In the genomic region with DNA sequence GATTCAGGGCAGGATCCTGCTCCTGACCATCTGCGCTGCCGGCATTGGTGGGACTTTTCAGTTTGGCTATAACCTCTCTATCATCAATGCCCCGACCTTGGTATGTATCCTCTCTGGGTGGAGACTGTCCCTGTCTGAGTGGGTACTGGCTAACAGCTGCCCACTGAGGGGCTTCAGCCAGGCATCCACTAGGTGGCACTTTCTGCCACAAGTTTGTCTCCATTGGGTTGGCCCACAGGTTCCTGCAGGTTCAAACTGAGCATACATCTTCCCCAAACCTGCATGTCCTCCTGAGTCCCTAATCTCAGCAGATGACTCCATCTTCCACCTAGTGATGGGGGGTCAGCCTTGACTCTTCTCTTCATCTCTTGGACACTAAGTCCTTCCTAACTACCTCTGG, we compare ENCODE assay signal across 8 cellular contexts. TPM values are rescaled to one million over a fixed set of nuclear protein-coding genes. Genes with fewer than 3 reads are reported as not detected.
DNase-seq lines count a peak whose midpoint lies in the region; ATAC-seq and TF ChIP-seq lines count a peak whose summit lies in the region.

No MANE protein-coding gene starts in this region.

- no peaks in the 10 kb centered on the region for H3K27me3 Mint-ChIP-seq in activated CD4-positive, alpha-beta T cell treated with anti-CD3 and anti-CD28 coated beads for 36 hours
- H3K27me3 Mint-ChIP-seq in endothelial cell (ENCODE audit: unreplicated experiment): peaks cover 6% of the 10 kb centered on the region

- H3K27ac Mint-ChIP-seq in activated CD4-positive, alpha-beta T cell treated with anti-CD3 and anti-CD28 coated beads for 36 hours: no peak overlapping the region
- H3K27ac Mint-ChIP-seq in endothelial cell (ENCODE audit: unreplicated experiment): peak overlapping the region; percentile 25

- peaks cover 12 to 19% of the 10 kb centered on the region in 2 donors for H3K4me1 ChIP-seq in gastrocnemius medialis

- TF ChIP-seq CTCF in endothelial cell (IDR thresholded peaks at IDR 0.05; ENCODE audit: unreplicated experiment): peak; percentile 14
- peak; percentile 2 to 60 (median 29) for TF ChIP-seq CTCF in gastrocnemius medialis (IDR thresholded peaks at IDR 0.05 in 4 of 5, conservative IDR thresholded peaks at IDR 0.05 in 1 of 5)

- H3K9me3 ChIP-seq in gastrocnemius medialis: no peaks in the 10 kb centered on the region

- no peak overlapping the region for H3K4me3 Mint-ChIP-seq in activated CD4-positive, alpha-beta T cell treated with anti-CD3 and anti-CD28 coated beads for 36 hours
- H3K4me3 Mint-ChIP-seq in endothelial cell (ENCODE audit: unreplicated experiment): no peak overlapping the region

- H3K36me3 ChIP-seq in gastrocnemius medialis: no peaks in the 10 kb centered on the region

- no peak overlapping the region for H3K27ac ChIP-seq in gastrocnemius medialis

- H3K4me3 ChIP-seq in Jurkat, Clone E6-1 (ENCODE audit: low read length): no peak overlapping the region
- H3K4me3 ChIP-seq in gastrocnemius medialis: no peak overlapping the region

- in situ Hi-C loops in gastrocnemius medialis (cut with MboI; ENCODE audit: low sequenced_read_pairs in 4 of 4): loop anchor here in 2 of 4 donors (25.0 kb wide), 1 partner anchor 325 kb away; no protein-coding TSS in a partner anchor

- H3K36me3 Mint-ChIP-seq in activated CD4-positive, alpha-beta T cell treated with anti-CD3 and anti-CD28 coated beads for 36 hours (ENCODE audit: low read depth): peaks cover 5% of the 10 kb centered on the region
- H3K36me3 Mint-ChIP-seq in endothelial cell (ENCODE audit: low read depth, unreplicated experiment): peaks cover 6% of the 10 kb centered on the region

- no peak for TF ChIP-seq POLR2A in gastrocnemius medialis (IDR thresholded peaks at IDR 0.05)

- peak; percentile 17 for ATAC-seq in activated CD4-positive, alpha-beta T cell treated with anti-CD3 and anti-CD28 coated beads for 36 hours
- ATAC-seq in gastrocnemius medialis: no peak
- no peak for ATAC-seq in HG03025 (IDR thresholded peaks at IDR 0.05; ENCODE audit: low FRiP score, unreplicated experiment)

- H3K9me3 Mint-ChIP-seq in activated CD4-positive, alpha-beta T cell treated with anti-CD3 and anti-CD28 coated beads for 36 hours (ENCODE audit: low read depth): no peaks in the 10 kb centered on the region
- no peaks in the 10 kb centered on the region for H3K9me3 Mint-ChIP-seq in endothelial cell (ENCODE audit: unreplicated experiment)

- H3K27me3 ChIP-seq in gastrocnemius medialis: no peaks in the 10 kb centered on the region

- H3K4me1 Mint-ChIP-seq in activated CD4-positive, alpha-beta T cell treated with anti-CD3 and anti-CD28 coated beads for 36 hours: peaks cover 10% of the 10 kb centered on the region
- H3K4me1 Mint-ChIP-seq in endothelial cell (ENCODE audit: unreplicated experiment): peaks cover 16% of the 10 kb centered on the region

- DNase-seq in activated CD4-positive, alpha-beta T cell treated with anti-CD3 and anti-CD28 coated beads for 36 hours: peak; percentile 69
- no peak for DNase-seq in activated CD4-positive, alpha-beta T cell treated with anti-CD3 and anti-CD28 coated beads for 1 hour
- peak; percentile 39 for DNase-seq in Jurkat, Clone E6-1 (ENCODE audit: low read depth, low spot score)
- peak; percentile 67 for DNase-seq in RPMI8226
- peak; percentile 55 for DNase-seq in endothelial cell (ENCODE audit: low spot score)
- no peak for DNase-seq in gastrocnemius medialis
- DNase-seq in cerebellar cortex (ENCODE audit: low spot score): no peak

- CTCF ChIA-PET in activated CD4-positive, alpha-beta T cell treated with anti-CD3 and anti-CD28 coated beads for 36 hours (lab: Charles Lee): interaction anchor here (0.7 to 1.0 kb wide), 2 partner anchors 12 to 38 kb away, joined by 3 read pairs; no protein-coding TSS in a partner anchor

- intact Hi-C loops in activated CD4-positive, alpha-beta T cell treated with anti-CD3 and anti-CD28 coated beads for 36 hours (cut with DNase I, micrococcal nuclease): loop anchor here (5.0 kb wide), 1 partner anchor 95 kb away; no protein-coding TSS in a partner anchor
- intact Hi-C loops in gastrocnemius medialis (cut with DNase I; ENCODE audit: low total_unique reads): no loop called here

- POLR2A ChIA-PET in activated CD4-positive, alpha-beta T cell treated with anti-CD3 and anti-CD28 coated beads for 36 hours (lab: Charles Lee): interaction anchor here (0.5 kb wide), 1 partner anchor 52 kb away, joined by 3 read pairs; no protein-coding TSS in a partner anchor

RNA-seq across cellular contexts. Expression of gene SLC2A11, which starts 4.4 kb away (rescaled TPM):
- 1 to 10 TPM; 7.6 to 7.7 TPM for total RNA-seq in activated CD4-positive, alpha-beta T cell treated with anti-CD3 and anti-CD28 coated beads for 36 hours
- polyA plus RNA-seq in Jurkat, Clone E6-1 (2012; ENCODE audit: insufficient read depth, insufficient read length): 16.4 TPM
- total RNA-seq in endothelial cell (ENCODE audit: unreplicated experiment) (9.2 TPM), gastrocnemius medialis (10 to 100 TPM in 1 of 4 donors, 1 to 10 TPM in 3; 2.4 to 19.0 (median 6.2) TPM)

RNA-seq across cellular contexts. Expression of gene DERL3, which starts 23.3 kb away (rescaled TPM):
- total RNA-seq in activated CD4-positive, alpha-beta T cell treated with anti-CD3 and anti-CD28 coated beads for 36 hours: 1 to 10 TPM; 5.2 to 5.7 TPM
- not detected for polyA plus RNA-seq in Jurkat, Clone E6-1 (2012; ENCODE audit: insufficient read depth, insufficient read length)
- 1.3 TPM for total RNA-seq in endothelial cell (ENCODE audit: unreplicated experiment)
- total RNA-seq in gastrocnemius medialis: 1 to 10 TPM in 3 of 4 donors, under 1 TPM in 1; 0.72 to 1.5 (median 1.3) TPM

RNA-seq across cellular contexts. Expression of gene MIF, which starts 32.1 kb away (rescaled TPM):
- 1,000 to 10,000 TPM; 1,478 to 1,739 TPM for total RNA-seq in activated CD4-positive, alpha-beta T cell treated with anti-CD3 and anti-CD28 coated beads for 36 hours
- 1,317 TPM for polyA plus RNA-seq in Jurkat, Clone E6-1 (2012; ENCODE audit: insufficient read depth, insufficient read length)
- total RNA-seq in endothelial cell (ENCODE audit: unreplicated experiment): 306 TPM
- total RNA-seq in gastrocnemius medialis: 100 to 1,000 TPM in 3 of 4 donors, 10 to 100 TPM in 1; 78.1 to 145 (median 129) TPM

Comparison
In these comparisons a context has a peak if more than half of its experiments do, and no peak if none do; other contexts are left out.
1. DNase-seq: peak in activated CD4-positive, alpha-beta T cell treated with anti-CD3 and anti-CD28 coated beads for 36 hours (single experiment), Jurkat, Clone E6-1 (single experiment), RPMI8226 (single experiment) and endothelial cell (single experiment); none in activated CD4-positive, alpha-beta T cell treated with anti-CD3 and anti-CD28 coated beads for 1 hour (single experiment), gastrocnemius medialis (0 of 2) and cerebellar cortex (single experiment).